Comparison of ENCODE assay signal across 6 cellular contexts in genomic region chrX:152754871-152755270, GRCh38. TPM values are rescaled to one million over a fixed set of nuclear protein-coding genes. Genes with fewer than 3 reads are reported as not detected.
"Had no signal": no experiment of that assay in that cellular context is flagged by ENCODE, and none has a peak within 500 bp of the region (broad histone marks: within the 10 kb centered on the region; RNA-seq: fewer than 3 reads in every experiment).

No MANE protein-coding gene starts in this region.

RNA-seq across cellular contexts. Expression of gene MAGEA2, which starts 1.2 kb away (rescaled TPM):
- total RNA-seq: OCI-LY7; Right ventricle myocardium inferior; T-helper 1 cell treated with Interleukin-12 subunit alpha and Interleukin-12 subunit beta and Interleukin-4 antibody, amounts not matched to agents 30 ng/mL and 1 ng/mL, for 36 hours; T-helper 17 cell had no signal

RNA-seq across cellular contexts. Expression of gene CSAG3, which starts 4.1 kb away (rescaled TPM):
- total RNA-seq: OCI-LY7, Right ventricle myocardium inferior, SJCRH30, T-cell, T-helper 17 cell had no signal

RNA-seq across cellular contexts. Expression of gene MAGEA6, which starts 14.6 kb away (rescaled TPM):
- total RNA-seq: OCI-LY7; Right ventricle myocardium inferior; T-helper 1 cell treated with Interleukin-12 subunit alpha and Interleukin-12 subunit beta and Interleukin-4 antibody, amounts not matched to agents 30 ng/mL and 1 ng/mL, for 36 hours; T-helper 17 cell had no signal

RNA-seq across cellular contexts. Expression of gene MAGEA12, which starts 21.3 kb away (rescaled TPM):
- total RNA-seq: OCI-LY7; Right ventricle myocardium inferior; T-helper 1 cell treated with Interleukin-12 subunit alpha and Interleukin-12 subunit beta and Interleukin-4 antibody, amounts not matched to agents 30 ng/mL and 1 ng/mL, for 36 hours; T-helper 17 cell had no signal

RNA-seq across cellular contexts. Expression of gene CSAG1, which starts 21.4 kb away (rescaled TPM):
- total RNA-seq: OCI-LY7; Right ventricle myocardium inferior; T-cell; T-helper 1 cell treated with Interleukin-12 subunit alpha and Interleukin-12 subunit beta and Interleukin-4 antibody, amounts not matched to agents 30 ng/mL and 1 ng/mL, for 36 hours; T-helper 17 cell had no signal
